ENCODE assay signal across 1 cellular context in the genomic region with DNA sequence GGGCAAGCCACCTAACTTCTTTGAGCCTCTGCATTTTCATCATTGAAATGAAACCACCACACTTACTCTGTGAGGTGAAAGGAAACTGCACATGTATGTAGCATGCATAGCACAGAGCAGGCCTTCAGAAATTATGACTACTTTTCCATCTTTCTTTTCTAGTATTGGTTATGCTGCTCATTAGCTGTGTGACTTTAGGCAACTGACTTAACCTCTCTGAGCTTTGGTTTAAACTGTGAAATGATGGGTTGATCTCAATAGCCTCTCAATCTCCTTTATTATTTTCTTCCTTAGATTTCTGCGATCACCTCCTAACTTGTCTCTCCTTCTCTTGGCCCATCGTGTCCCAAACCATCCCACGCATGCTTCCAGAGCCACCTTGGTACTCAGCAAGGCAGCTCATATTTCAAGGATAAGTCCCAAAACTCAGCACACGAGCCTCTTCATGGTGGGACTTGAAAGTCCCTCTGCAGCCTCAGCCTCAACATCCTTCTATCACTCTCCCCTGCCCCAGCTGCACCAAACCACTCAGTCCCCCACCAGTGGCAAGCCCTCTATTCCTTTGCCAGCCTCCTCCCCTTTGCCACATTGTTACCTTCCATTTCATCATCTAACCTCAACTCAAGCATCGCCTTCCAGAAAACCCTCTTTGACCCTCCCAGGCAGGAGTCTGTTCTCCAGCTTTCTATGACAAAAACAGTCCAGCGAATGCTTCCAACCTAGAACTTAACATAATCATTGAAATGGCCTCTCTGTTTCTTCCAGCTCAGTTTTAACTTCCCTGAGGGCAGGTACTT.
TF ChIP-seq lines count a peak whose summit lies in the region.

No MANE protein-coding gene starts in this region.

TF ChIP-seq in GM23338, 12 proteins besides CTCF, POLR2A, EP300 and RAD21 (continued from another document):
- TF ChIP-seq, protein P1, sequence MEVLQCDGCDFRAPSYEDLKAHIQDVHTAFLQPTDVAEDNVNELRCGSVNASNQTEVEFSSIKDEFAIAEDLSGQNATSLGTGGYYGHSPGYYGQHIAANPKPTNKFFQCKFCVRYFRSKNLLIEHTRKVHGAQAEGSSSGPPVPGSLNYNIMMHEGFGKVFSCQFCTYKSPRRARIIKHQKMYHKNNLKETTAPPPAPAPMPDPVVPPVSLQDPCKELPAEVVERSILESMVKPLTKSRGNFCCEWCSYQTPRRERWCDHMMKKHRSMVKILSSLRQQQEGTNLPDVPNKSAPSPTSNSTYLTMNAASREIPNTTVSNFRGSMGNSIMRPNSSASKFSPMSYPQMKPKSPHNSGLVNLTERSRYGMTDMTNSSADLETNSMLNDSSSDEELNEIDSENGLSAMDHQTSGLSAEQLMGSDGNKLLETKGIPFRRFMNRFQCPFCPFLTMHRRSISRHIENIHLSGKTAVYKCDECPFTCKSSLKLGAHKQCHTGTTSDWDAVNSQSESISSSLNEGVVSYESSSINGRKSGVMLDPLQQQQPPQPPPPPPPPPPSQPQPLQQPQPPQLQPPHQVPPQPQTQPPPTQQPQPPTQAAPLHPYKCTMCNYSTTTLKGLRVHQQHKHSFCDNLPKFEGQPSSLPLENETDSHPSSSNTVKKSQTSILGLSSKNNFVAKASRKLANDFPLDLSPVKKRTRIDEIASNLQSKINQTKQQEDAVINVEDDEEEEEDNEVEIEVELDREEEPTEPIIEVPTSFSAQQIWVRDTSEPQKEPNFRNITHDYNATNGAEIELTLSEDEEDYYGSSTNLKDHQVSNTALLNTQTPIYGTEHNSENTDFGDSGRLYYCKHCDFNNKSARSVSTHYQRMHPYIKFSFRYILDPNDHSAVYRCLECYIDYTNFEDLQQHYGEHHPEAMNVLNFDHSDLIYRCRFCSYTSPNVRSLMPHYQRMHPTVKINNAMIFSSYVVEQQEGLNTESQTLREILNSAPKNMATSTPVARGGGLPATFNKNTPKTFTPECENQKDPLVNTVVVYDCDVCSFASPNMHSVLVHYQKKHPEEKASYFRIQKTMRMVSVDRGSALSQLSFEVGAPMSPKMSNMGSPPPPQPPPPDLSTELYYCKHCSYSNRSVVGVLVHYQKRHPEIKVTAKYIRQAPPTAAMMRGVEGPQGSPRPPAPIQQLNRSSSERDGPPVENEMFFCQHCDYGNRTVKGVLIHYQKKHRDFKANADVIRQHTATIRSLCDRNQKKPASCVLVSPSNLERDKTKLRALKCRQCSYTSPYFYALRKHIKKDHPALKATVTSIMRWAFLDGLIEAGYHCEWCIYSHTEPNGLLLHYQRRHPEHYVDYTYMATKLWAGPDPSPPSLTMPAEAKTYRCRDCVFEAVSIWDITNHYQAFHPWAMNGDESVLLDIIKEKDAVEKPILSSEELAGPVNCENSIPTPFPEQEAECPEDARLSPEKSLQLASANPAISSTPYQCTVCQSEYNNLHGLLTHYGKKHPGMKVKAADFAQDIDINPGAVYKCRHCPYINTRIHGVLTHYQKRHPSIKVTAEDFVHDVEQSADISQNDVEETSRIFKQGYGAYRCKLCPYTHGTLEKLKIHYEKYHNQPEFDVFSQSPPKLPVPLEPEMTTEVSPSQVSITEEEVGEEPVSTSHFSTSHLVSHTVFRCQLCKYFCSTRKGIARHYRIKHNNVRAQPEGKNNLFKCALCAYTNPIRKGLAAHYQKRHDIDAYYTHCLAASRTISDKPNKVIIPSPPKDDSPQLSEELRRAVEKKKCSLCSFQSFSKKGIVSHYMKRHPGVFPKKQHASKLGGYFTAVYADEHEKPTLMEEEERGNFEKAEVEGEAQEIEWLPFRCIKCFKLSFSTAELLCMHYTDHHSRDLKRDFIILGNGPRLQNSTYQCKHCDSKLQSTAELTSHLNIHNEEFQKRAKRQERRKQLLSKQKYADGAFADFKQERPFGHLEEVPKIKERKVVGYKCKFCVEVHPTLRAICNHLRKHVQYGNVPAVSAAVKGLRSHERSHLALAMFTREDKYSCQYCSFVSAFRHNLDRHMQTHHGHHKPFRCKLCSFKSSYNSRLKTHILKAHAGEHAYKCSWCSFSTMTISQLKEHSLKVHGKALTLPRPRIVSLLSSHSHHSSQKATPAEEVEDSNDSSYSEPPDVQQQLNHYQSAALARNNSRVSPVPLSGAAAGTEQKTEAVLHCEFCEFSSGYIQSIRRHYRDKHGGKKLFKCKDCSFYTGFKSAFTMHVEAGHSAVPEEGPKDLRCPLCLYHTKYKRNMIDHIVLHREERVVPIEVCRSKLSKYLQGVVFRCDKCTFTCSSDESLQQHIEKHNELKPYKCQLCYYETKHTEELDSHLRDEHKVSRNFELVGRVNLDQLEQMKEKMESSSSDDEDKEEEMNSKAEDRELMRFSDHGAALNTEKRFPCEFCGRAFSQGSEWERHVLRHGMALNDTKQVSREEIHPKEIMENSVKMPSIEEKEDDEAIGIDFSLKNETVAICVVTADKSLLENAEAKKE (CRISPR knock-in tag; IDR thresholded peaks at IDR 0.05) = no peak
- TF ChIP-seq JUNB (IDR thresholded peaks at IDR 0.05; ENCODE audit: unreplicated experiment) (no peak), NANOG (IDR thresholded peaks at IDR 0.05; ENCODE audit: borderline replicate concordance) (no peak), CREB1 (CRISPR knock-in tag; IDR thresholded peaks at IDR 0.05; ENCODE audit: low read depth) (no peak), EZH2phosphoT487 (IDR thresholded peaks at IDR 0.05; ENCODE audit: unreplicated experiment) (no peak), STAT1 (IDR thresholded peaks at IDR 0.05; ENCODE audit: unreplicated experiment) (no peak), ZNF114 (CRISPR knock-in tag; IDR thresholded peaks at IDR 0.05) (no peak), POLR2AphosphoS5 (IDR thresholded peaks at IDR 0.05; ENCODE audit: low read depth) (no peak), EZH2 (IDR thresholded peaks at IDR 0.05; ENCODE audit: low read depth, unreplicated experiment) (no peak)
TF ChIP-seq in GM23338: peak in this region for 0.
